Comparison of ENCODE assay signal across 8 cellular contexts in the genomic region with DNA sequence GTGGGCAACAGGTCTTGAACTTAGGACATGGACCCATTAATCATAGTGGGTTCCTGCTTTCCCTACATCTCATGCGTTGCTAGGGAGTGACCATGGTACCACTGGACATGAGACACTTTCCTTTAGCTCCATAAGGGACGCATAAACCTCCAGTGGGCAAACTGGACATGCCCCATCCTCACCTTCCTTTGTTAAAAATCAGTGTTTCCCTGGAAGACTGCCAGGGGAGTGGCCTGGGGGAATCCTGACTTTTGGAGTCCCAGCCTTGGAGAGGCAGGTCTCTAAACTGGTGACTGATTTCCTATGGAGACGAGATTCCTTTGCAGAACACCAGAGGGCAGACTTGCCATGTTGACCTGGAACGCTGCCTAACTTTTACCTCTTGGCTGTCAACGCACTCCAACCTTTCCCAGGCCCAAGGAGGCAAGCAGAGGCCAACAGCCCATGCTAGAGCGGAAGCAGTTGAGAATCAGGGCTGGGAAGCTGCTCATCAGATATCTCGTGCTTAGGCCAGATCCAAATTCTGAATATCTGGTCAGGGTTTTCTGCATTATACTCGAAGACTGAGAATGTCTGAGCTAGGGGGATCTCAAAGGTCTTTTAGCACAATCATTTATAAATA. TPM values are rescaled to one million over a fixed set of nuclear protein-coding genes. Genes with fewer than 3 reads are reported as not detected.
DNase-seq lines count a peak whose midpoint lies in the region; ATAC-seq, FAIRE-seq and TF ChIP-seq lines count a peak whose summit lies in the region.

No MANE protein-coding gene starts in this region.

- H3K4me1 ChIP-seq in HAP-1: no peaks in the 10 kb centered on the region
- H3K4me1 ChIP-seq in colonic mucosa: no peaks in the 10 kb centered on the region
- H3K4me1 ChIP-seq in HepG2 (ENCODE audit: insufficient read depth, low read length): no peaks in the 10 kb centered on the region

- no peak for TF ChIP-seq POLR2A in HepG2 (IDR thresholded peaks at IDR 0.05; ENCODE audit: insufficient read depth in 1 of 2, low read depth in 2 of 2, low read length in 2 of 2)

- no peaks in the 10 kb centered on the region for H3K9me3 ChIP-seq in HAP-1
- no peaks in the 10 kb centered on the region for H3K9me3 ChIP-seq in colonic mucosa
- H3K9me3 ChIP-seq in HepG2 (ENCODE audit: low read length): no peaks in the 10 kb centered on the region

- H3K9ac ChIP-seq in colonic mucosa (ENCODE audit: low read depth in 2 of 2, low read length in 2 of 2) (no peak overlapping the region), HepG2 (ENCODE audit: insufficient read depth, low read depth, low read length) (no peak overlapping the region)

- no peak overlapping the region for H2AFZ ChIP-seq in HepG2 (ENCODE audit: low read length)

- FAIRE-seq in HepG2 (lab: Jason Lieb, UNC): peak; percentile 88

- peak; percentile 59 for DNase-seq in DMS114 treated with DMSO at 0.1 percent for 48 hours (lab: John Stamatoyannopoulos, UW; ENCODE audit: unreplicated experiment)
- peak; percentile 56 to 75 for DNase-seq in HAP-1 (ENCODE audit: low spot score in 2 of 2)
- peak; percentile 56 for DNase-seq in NCI-H2171 treated with DMSO at 0.1 percent for 48 hours (lab: John Stamatoyannopoulos, UW)
- DNase-seq in activated B cell treated with CpG ODN at 0.5 μM for 24 hours: peak; percentile 44
- peak; percentile 70 for DNase-seq in colonic mucosa
- DNase-seq in HepG2 (ENCODE audit: low spot score): peak; percentile 52
- peak; percentile 15 for DNase-seq in stimulated activated CD8-positive, alpha-beta memory T cell treated with anti-CD3 and anti-CD28 coated beads, Interleukin-12 subunit alpha, Interleukin-12 subunit beta, amount 100 ng/mL, for 4 hours (ENCODE audit: low read depth)

- BruUV-seq in HepG2 (replicated peaks; lab: Mats Ljungman, UMichigan): no TSS peak

- 26% methylated on average over 5 of the region's 8 CpGs for WGBS in HepG2 (ENCODE audit: low lambda C conversion rate)

- ATAC-seq in activated B cell treated with CpG ODN at 0.5 μM for 24 hours (ENCODE audit: low read depth): peak; percentile 87
- ATAC-seq in HepG2: peak; percentile 75
- no peak for ATAC-seq in GM21529 (IDR thresholded peaks at IDR 0.05; ENCODE audit: unreplicated experiment)

- no peaks in the 10 kb centered on the region for H3K36me3 Mint-ChIP-seq in activated B cell treated with CpG ODN at 0.5 μM for 24 hours (ENCODE audit: low read depth)

- no peak overlapping the region for H3K4me3 Mint-ChIP-seq in activated B cell treated with CpG ODN at 0.5 μM for 24 hours

- H3K27me3 Mint-ChIP-seq in activated B cell treated with CpG ODN at 0.5 μM for 24 hours: no peaks in the 10 kb centered on the region

- no peaks in the 10 kb centered on the region for H3K36me3 ChIP-seq in HAP-1 (replicated peaks)
- no peaks in the 10 kb centered on the region for H3K36me3 ChIP-seq in colonic mucosa
- no peaks in the 10 kb centered on the region for H3K36me3 ChIP-seq in HepG2 (replicated peaks in 1 of 2; ENCODE audit: control insufficient read depth in 1 of 2, insufficient read depth in 2 of 2, low read length in 2 of 2)

- H3K4me3 ChIP-seq in HAP-1: no peak overlapping the region
- no peak overlapping the region for H3K4me3 ChIP-seq in colonic mucosa
- no peak overlapping the region for H3K4me3 ChIP-seq in HepG2 (replicated peaks in 1 of 3; ENCODE audit: insufficient read depth in 1 of 3, low read depth in 2 of 3, low read length in 3 of 3)

- no peak overlapping the region for H3K4me2 ChIP-seq in HepG2 (ENCODE audit: low read depth, low read length)

- POLR2A ChIA-PET in activated B cell treated with CpG ODN at 0.5 μM for 24 hours (lab: Charles Lee): interaction anchor here (1.0 to 5.1 kb wide), 2 partner anchors 62 to 98 kb away, joined by 3 to 39 read pairs; no protein-coding TSS in a partner anchor
- POLR2A ChIA-PET in HepG2 (lab: Yijun Ruan, JAX): no interaction called here

- H3K9me3 Mint-ChIP-seq in activated B cell treated with CpG ODN at 0.5 μM for 24 hours: no peaks in the 10 kb centered on the region

- intact Hi-C loops in activated B cell treated with CpG ODN at 0.5 μM for 24 hours (cut with micrococcal nuclease): loop anchor here (1.0 kb wide), 5 partner anchors 19 to 189 kb away; no protein-coding TSS in a partner anchor
- intact Hi-C loops in colonic mucosa (cut with DNase I): loop anchor here (2.0 to 5.0 kb wide), 2 partner anchors 97 to 188 kb away; no protein-coding TSS in a partner anchor
- intact Hi-C loops in HepG2 (cut with micrococcal nuclease; ENCODE audit: unreplicated experiment): loop anchor here (1.0 kb wide), 2 partner anchors 63 to 99 kb away; no protein-coding TSS in a partner anchor

- no peak for TF ChIP-seq EP300 in HepG2 (IDR thresholded peaks at IDR 0.05; ENCODE audit: low read depth in 2 of 2, low read length in 2 of 2)
- no peak for TF ChIP-seq EP300 in HepG2 (CRISPR knock-in tag; IDR thresholded peaks at IDR 0.05; ENCODE audit: borderline replicate concordance)

- H3K27me3 ChIP-seq in HAP-1 (ENCODE audit: low read depth) (no peaks in the 10 kb centered on the region), colonic mucosa (no peaks in the 10 kb centered on the region), HepG2 (ENCODE audit: control insufficient read depth in 1 of 2, insufficient read depth in 2 of 2, low read length in 2 of 2) (peaks cover 3 to 28% of the 10 kb centered on the region in 2 experiments; a peak in 4 of 5 replicates)

- H3K79me2 ChIP-seq in HepG2 (ENCODE audit: insufficient read depth, low read length): no peaks in the 10 kb centered on the region

- peaks cover 18% of the 10 kb centered on the region for H3K4me1 Mint-ChIP-seq in activated B cell treated with CpG ODN at 0.5 μM for 24 hours

- in situ Hi-C loops in HAP-1 (cut with MboI; ENCODE audit: low sequenced_read_pairs): loop anchor here (5.0 to 10.0 kb wide), 2 partner anchors 105 to 193 kb away; a partner anchor contains a TSS
- in situ Hi-C loops in HepG2 (cut with HindIII; ENCODE audit: extremely low pct_ligation_motif_present, low pct_unique_long_range_greater_than_20kb): loop anchor here (5.0 to 10.0 kb wide), 3 partner anchors 62 to 195 kb away; a partner anchor contains a TSS

- no peak for TF ChIP-seq CTCF in activated B cell treated with CpG ODN at 0.5 μM for 24 hours (IDR thresholded peaks at IDR 0.05)
- peak; percentile 80 for TF ChIP-seq CTCF in colonic mucosa (IDR thresholded peaks at IDR 0.05)
- peak; percentile 89 for TF ChIP-seq CTCF in HepG2 (CRISPR knock-in tag; IDR thresholded peaks at IDR 0.05)

- peak; percentile 78 for TF ChIP-seq RAD21 in HepG2 (CRISPR knock-in tag; IDR thresholded peaks at IDR 0.05)

- no peak overlapping the region for H3K27ac ChIP-seq in colonic mucosa
- no peak overlapping the region for H3K27ac ChIP-seq in HepG2 (ENCODE audit: extremely low read length, insufficient read depth, low read length)

- CTCF ChIA-PET in activated B cell treated with CpG ODN at 0.5 μM for 24 hours (lab: Charles Lee): interaction anchor here (0.6 to 14.8 kb wide), 28 partner anchors 12 to 217 kb away, joined by 3 to 585 read pairs (median 4); a partner anchor contains a TSS
- CTCF ChIA-PET in HepG2 (lab: Yijun Ruan, JAX; ENCODE audit: low intra/inter-chr PET ratio, low total read pairs): interaction anchor here (0.8 to 2.4 kb wide), 6 partner anchors 63 to 189 kb away, joined by 3 to 30 read pairs (median 6); no protein-coding TSS in a partner anchor

- no peak overlapping the region for H3K27ac Mint-ChIP-seq in activated B cell treated with CpG ODN at 0.5 μM for 24 hours

- H4K20me1 ChIP-seq in HepG2 (ENCODE audit: insufficient read depth, low read length): no peaks in the 10 kb centered on the region

RNA-seq across cellular contexts. Expression of a gene that starts 2.6 kb away (rescaled TPM):
- 0.29 and 0.60 TPM in 2 replicates for total RNA-seq in activated B cell treated with CpG ODN at 0.5 μM for 24 hours
- total RNA-seq in colonic mucosa: not detected
- total RNA-seq in HepG2 (2016; rRNA removed; fragmentation: Illumina TruSeq; extraction: Trizol): not detected in 2 replicates
- not detected in 2 replicates for total RNA-seq in HepG2 (2016; cell fraction: cytosol; rRNA removed; fragmentation: Illumina TruSeq; extraction: Trizol; ENCODE audit: low read depth)
- total RNA-seq in HepG2 (2016; cell fraction: insoluble cytoplasmic fraction; rRNA removed; fragmentation: Illumina TruSeq; extraction: Trizol): not detected in 2 replicates
- total RNA-seq in HepG2 (2016; cell fraction: membrane; rRNA removed; fragmentation: Illumina TruSeq; extraction: Trizol): not detected in 2 replicates
- total RNA-seq in HepG2 (2016; cell fraction: nucleus; rRNA removed; fragmentation: Illumina TruSeq; extraction: Trizol): not detected in 2 replicates
- not detected in 2 replicates for polyA plus RNA-seq in HepG2 (2011; rRNA removed)
- polyA plus RNA-seq in HepG2 (2011; cell fraction: cytosol; rRNA removed): not detected in 2 replicates
- polyA plus RNA-seq in HepG2 (2011; cell fraction: nucleus; rRNA removed): 0.02 TPM in 1 of 2 replicates, not detected in the other
- not detected in 2 replicates for polyA plus RNA-seq in HepG2 (2012)
- polyA plus RNA-seq in HepG2 (2016; cell fraction: cytosol; fragmentation: Illumina TruSeq; extraction: Trizol; ENCODE audit: low read depth): not detected in 2 replicates
- polyA plus RNA-seq in HepG2 (2016; cell fraction: insoluble cytoplasmic fraction; fragmentation: Illumina TruSeq; extraction: Trizol; ENCODE audit: low read depth): not detected in 2 replicates
- polyA plus RNA-seq in HepG2 (2016; cell fraction: membrane; fragmentation: Illumina TruSeq; extraction: Trizol; ENCODE audit: low read depth): not detected in 2 replicates
- not detected in 2 replicates for polyA plus RNA-seq in HepG2 (2016; cell fraction: nucleus; fragmentation: Illumina TruSeq; extraction: Trizol; ENCODE audit: insufficient read depth, low read depth)
- not detected in 2 replicates for polyA minus RNA-seq in HepG2 (2011; rRNA and poly(A)+ RNA removed; ENCODE audit: low replicate concordance)
- polyA minus RNA-seq in HepG2 (2011; cell fraction: cytosol; rRNA and poly(A)+ RNA removed): not detected in 2 replicates
- not detected in 2 replicates for polyA minus RNA-seq in HepG2 (2011; cell fraction: nucleus; rRNA and poly(A)+ RNA removed)

RNA-seq across cellular contexts. Expression of a gene that starts 36.4 kb away (rescaled TPM):
- total RNA-seq in activated B cell treated with CpG ODN at 0.5 μM for 24 hours (17.5 and 18.1 TPM in 2 replicates), colonic mucosa (10 to 100 TPM; 11.2 to 26.6 TPM), HepG2 (2016; rRNA removed; fragmentation: Illumina TruSeq; extraction: Trizol) (9.3 and 10.8 TPM in 2 replicates)
- 1.5 and 2.3 TPM in 2 replicates for total RNA-seq in HepG2 (2016; cell fraction: cytosol; rRNA removed; fragmentation: Illumina TruSeq; extraction: Trizol; ENCODE audit: low read depth)
- total RNA-seq in HepG2 (2016; cell fraction: insoluble cytoplasmic fraction; rRNA removed; fragmentation: Illumina TruSeq; extraction: Trizol): 7.4 and 10.8 TPM in 2 replicates
- 6.2 TPM in 2 replicates for total RNA-seq in HepG2 (2016; cell fraction: membrane; rRNA removed; fragmentation: Illumina TruSeq; extraction: Trizol)
- total RNA-seq in HepG2 (2016; cell fraction: nucleus; rRNA removed; fragmentation: Illumina TruSeq; extraction: Trizol): 8.4 and 9.2 TPM in 2 replicates
- polyA plus RNA-seq in HepG2 (2011; rRNA removed): 11.3 and 13.1 TPM in 2 replicates
- 10.2 and 11.5 TPM in 2 replicates for polyA plus RNA-seq in HepG2 (2011; cell fraction: cytosol; rRNA removed)
- polyA plus RNA-seq in HepG2 (2011; cell fraction: nucleus; rRNA removed): 16.5 and 19.1 TPM in 2 replicates
- polyA plus RNA-seq in HepG2 (2012): 7.1 and 11.4 TPM in 2 replicates
- polyA plus RNA-seq in HepG2 (2016; cell fraction: cytosol; fragmentation: Illumina TruSeq; extraction: Trizol; ENCODE audit: low read depth): 0.62 and 0.80 TPM in 2 replicates
- 5.7 and 6.6 TPM in 2 replicates for polyA plus RNA-seq in HepG2 (2016; cell fraction: insoluble cytoplasmic fraction; fragmentation: Illumina TruSeq; extraction: Trizol; ENCODE audit: low read depth)
- 2.0 and 2.4 TPM in 2 replicates for polyA plus RNA-seq in HepG2 (2016; cell fraction: membrane; fragmentation: Illumina TruSeq; extraction: Trizol; ENCODE audit: low read depth)
- 11.8 and 12.9 TPM in 2 replicates for polyA plus RNA-seq in HepG2 (2016; cell fraction: nucleus; fragmentation: Illumina TruSeq; extraction: Trizol; ENCODE audit: insufficient read depth, low read depth)
- 16.7 and 44.8 TPM in 2 replicates for polyA minus RNA-seq in HepG2 (2011; rRNA and poly(A)+ RNA removed; ENCODE audit: low replicate concordance)
- 13.3 and 14.3 TPM in 2 replicates for polyA minus RNA-seq in HepG2 (2011; cell fraction: cytosol; rRNA and poly(A)+ RNA removed)
- polyA minus RNA-seq in HepG2 (2011; cell fraction: nucleus; rRNA and poly(A)+ RNA removed): 18.9 and 21.8 TPM in 2 replicates

Comparison
In these comparisons a context has a peak if more than half of its experiments do, and no peak if none do; other contexts are left out.
1. DNase-seq: peak in every context shown above with its lines; median percentile 70 in colonic mucosa; 66 in HAP-1; 59 in DMS114 treated with DMSO at 0.1 percent for 48 hours; 56 in NCI-H2171 treated with DMSO at 0.1 percent for 48 hours; 52 in HepG2; 44 in activated B cell treated with CpG ODN at 0.5 μM for 24 hours; 15 in stimulated activated CD8-positive, alpha-beta memory T cell treated with anti-CD3 and anti-CD28 coated beads, Interleukin-12 subunit alpha, Interleukin-12 subunit beta, amount 100 ng/mL, for 4 hours.